10 cellular contexts compared by ENCODE assay signal in the genomic region with DNA sequence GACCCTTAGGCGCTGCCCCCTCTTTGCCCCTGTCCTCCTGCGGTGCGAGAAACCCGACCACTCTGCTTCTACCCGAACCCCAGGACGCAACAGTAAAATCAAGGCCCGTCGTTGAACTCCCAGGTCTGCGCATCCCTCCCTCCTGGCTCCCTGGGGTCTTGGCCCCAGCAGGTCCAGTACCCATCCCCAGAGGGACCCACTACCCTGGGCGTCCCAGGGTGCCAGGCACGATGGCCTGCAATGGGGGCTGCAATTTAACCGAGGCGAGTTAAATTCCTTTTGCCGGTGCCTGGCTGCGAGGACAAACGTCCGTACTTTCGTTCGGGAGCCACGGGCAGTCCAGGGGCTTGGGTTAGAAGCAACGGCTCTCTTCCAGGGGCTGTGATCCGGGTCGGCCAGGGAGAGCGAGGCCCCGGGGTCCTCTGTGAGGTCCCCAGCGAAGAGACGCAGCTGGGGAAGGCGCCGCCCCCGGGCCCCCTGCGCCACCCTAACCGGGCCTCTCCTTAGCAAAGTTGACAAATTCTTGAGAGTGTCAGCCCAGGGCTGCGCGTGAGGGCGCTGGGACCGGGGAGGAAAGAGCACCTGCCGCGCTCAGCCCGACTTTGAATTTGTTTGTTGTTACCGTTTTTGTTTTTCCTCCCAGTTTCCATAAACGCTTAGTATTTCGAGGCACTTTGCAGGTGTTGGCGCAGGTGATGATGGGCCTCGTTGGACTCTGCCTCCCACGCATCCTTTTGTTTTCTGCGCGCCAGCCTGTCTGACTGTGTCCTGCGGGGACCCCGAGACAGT. TPM values are rescaled to one million over a fixed set of nuclear protein-coding genes. Genes with fewer than 3 reads are reported as not detected.
A peak's percentile ranks its signal among the peaks of the same experiment; 100 is the strongest.
DNase-seq lines count a peak whose midpoint lies in the region; ATAC-seq and TF ChIP-seq lines count a peak whose summit lies in the region.
"Had no signal": no experiment of that assay in that cellular context is flagged by ENCODE, and none has a peak within 500 bp of the region (broad histone marks: within the 10 kb centered on the region; RNA-seq: fewer than 3 reads in every experiment).

No MANE protein-coding gene starts in this region.

- no peak overlapping the region for H3K27ac Mint-ChIP-seq in activated CD4-positive, alpha-beta memory T cell treated with anti-CD3 and anti-CD28 coated beads, Interleukin-2, amount 10 ng/mL, durations not matched to agents 7 days and 5 days

- in situ Hi-C loops in GM13976 (cut with MboI; ENCODE audit: low sequenced_read_pairs, unreplicated experiment), result no loop called here
- in situ Hi-C loops in gastrocnemius medialis (cut with MboI; ENCODE audit: low sequenced_read_pairs in 4 of 4), result no loop called here

- no peaks in the 10 kb centered on the region for H3K36me3 ChIP-seq in gastrocnemius medialis

- POLR2A ChIA-PET in activated CD4-positive, alpha-beta memory T cell treated with anti-CD3 and anti-CD28 coated beads, Interleukin-2, amount 10 ng/mL, durations not matched to agents 7 days and 5 days (lab: Charles Lee), result interaction anchor here (2.0 kb wide), 1 partner anchor 29 kb away, joined by 5 read pairs; no protein-coding TSS in a partner anchor

- H3K27me3 Mint-ChIP-seq in activated CD4-positive, alpha-beta memory T cell treated with anti-CD3 and anti-CD28 coated beads, Interleukin-2, amount 10 ng/mL, durations not matched to agents 7 days and 5 days, result peaks cover 87% of the 10 kb centered on the region

- peak overlapping the region; percentile 49 for H3K4me3 Mint-ChIP-seq in activated CD4-positive, alpha-beta memory T cell treated with anti-CD3 and anti-CD28 coated beads, Interleukin-2, amount 10 ng/mL, durations not matched to agents 7 days and 5 days

- H3K27ac ChIP-seq in foreskin keratinocyte (no peak overlapping the region), gastrocnemius medialis (no peak overlapping the region)

- H3K27me3 ChIP-seq in foreskin keratinocyte (peaks cover 100% of the 10 kb centered on the region), gastrocnemius medialis (peaks cover 84 to 98% (median 97%) of the 10 kb centered on the region in 3 donors)

- CTCF ChIA-PET in activated CD4-positive, alpha-beta memory T cell treated with anti-CD3 and anti-CD28 coated beads, Interleukin-2, amount 10 ng/mL, durations not matched to agents 7 days and 5 days (lab: Charles Lee), result interaction anchor here (1.6 kb wide), 1 partner anchor 147 kb away, joined by 3 read pairs; no protein-coding TSS in a partner anchor

- no peaks in the 10 kb centered on the region for H3K9me3 Mint-ChIP-seq in activated CD4-positive, alpha-beta memory T cell treated with anti-CD3 and anti-CD28 coated beads, Interleukin-2, amount 10 ng/mL, durations not matched to agents 7 days and 5 days

- peak overlapping the region in 3 of 4 donors; percentile 3 to 38 (median 4) for H3K4me3 ChIP-seq in gastrocnemius medialis

- H3K4me1 Mint-ChIP-seq in activated CD4-positive, alpha-beta memory T cell treated with anti-CD3 and anti-CD28 coated beads, Interleukin-2, amount 10 ng/mL, durations not matched to agents 7 days and 5 days, result peaks cover 44% of the 10 kb centered on the region

- no peak for TF ChIP-seq CTCF in GM13976 (IDR thresholded peaks at IDR 0.05; ENCODE audit: borderline replicate concordance, control extremely low read depth, extremely low read depth, insufficient read depth, missing control alignments)
- TF ChIP-seq CTCF in foreskin keratinocyte (conservative IDR thresholded peaks at IDR 0.05), result no peak
- TF ChIP-seq CTCF in gastrocnemius medialis (IDR thresholded peaks at IDR 0.05 in 4 of 5, conservative IDR thresholded peaks at IDR 0.05 in 1 of 5), result no peak

- no peaks in the 10 kb centered on the region for H3K9me3 ChIP-seq in gastrocnemius medialis

- peak; percentile 19 for ATAC-seq in foreskin keratinocyte
- ATAC-seq in gastrocnemius medialis, result no peak
- no peak for ATAC-seq in GM18868 (IDR thresholded peaks at IDR 0.05; ENCODE audit: unreplicated experiment)
- no peak for ATAC-seq in HG02973 (IDR thresholded peaks at IDR 0.05; ENCODE audit: unreplicated experiment)

- DNase-seq in GM13976 (ENCODE audit: low spot score) (peak; percentile 52), foreskin keratinocyte (no peak), gastrocnemius medialis (no peak), DMS79 (lab: John Stamatoyannopoulos, UW) (no peak), 8988T (no peak)
- DNase-seq in activated CD4-positive, alpha-beta memory T cell treated with anti-CD3 and anti-CD28 coated beads, Interleukin-2, amount 10 ng/mL, durations not matched to agents 7 days and 5 days, result peak; percentile 34
- DNase-seq: midbrain, T1000 had no signal

- TF ChIP-seq POLR2A in gastrocnemius medialis (IDR thresholded peaks at IDR 0.05), result no peak

- H3K36me3 Mint-ChIP-seq in activated CD4-positive, alpha-beta memory T cell treated with anti-CD3 and anti-CD28 coated beads, Interleukin-2, amount 10 ng/mL, durations not matched to agents 7 days and 5 days (ENCODE audit: low read depth), result peaks cover 12% of the 10 kb centered on the region

- H3K4me1 ChIP-seq in foreskin keratinocyte (no peaks in the 10 kb centered on the region), gastrocnemius medialis (peaks cover 0 to 6% of the 10 kb centered on the region in 2 donors)

- intact Hi-C loops in gastrocnemius medialis (cut with DNase I; ENCODE audit: low total_unique reads), result no loop called here

RNA-seq across cellular contexts. Expression of a gene that starts 6.1 kb away (rescaled TPM):
- under 1 TPM; 0.45 TPM for total RNA-seq in activated CD4-positive, alpha-beta memory T cell treated with anti-CD3 and anti-CD28 coated beads, Interleukin-2, amount 10 ng/mL, durations not matched to agents 7 days and 5 days
- total RNA-seq in foreskin keratinocyte, result not detected in 2 replicates
- polyA plus RNA-seq in foreskin keratinocyte, result not detected in 2 replicates
- total RNA-seq in gastrocnemius medialis, result not detected

Comparison
In these comparisons a context has a peak if more than half of its experiments do, and no peak if none do; other contexts are left out.
1. DNase-seq: peak in GM13976 (single experiment) and activated CD4-positive, alpha-beta memory T cell treated with anti-CD3 and anti-CD28 coated beads, Interleukin-2, amount 10 ng/mL, durations not matched to agents 7 days and 5 days (single experiment); none in foreskin keratinocyte (0 of 2), gastrocnemius medialis (0 of 2), DMS79 (single experiment) and 8988T (single experiment).